ENCODE assay signal across 1 cellular context in the genomic region with DNA sequence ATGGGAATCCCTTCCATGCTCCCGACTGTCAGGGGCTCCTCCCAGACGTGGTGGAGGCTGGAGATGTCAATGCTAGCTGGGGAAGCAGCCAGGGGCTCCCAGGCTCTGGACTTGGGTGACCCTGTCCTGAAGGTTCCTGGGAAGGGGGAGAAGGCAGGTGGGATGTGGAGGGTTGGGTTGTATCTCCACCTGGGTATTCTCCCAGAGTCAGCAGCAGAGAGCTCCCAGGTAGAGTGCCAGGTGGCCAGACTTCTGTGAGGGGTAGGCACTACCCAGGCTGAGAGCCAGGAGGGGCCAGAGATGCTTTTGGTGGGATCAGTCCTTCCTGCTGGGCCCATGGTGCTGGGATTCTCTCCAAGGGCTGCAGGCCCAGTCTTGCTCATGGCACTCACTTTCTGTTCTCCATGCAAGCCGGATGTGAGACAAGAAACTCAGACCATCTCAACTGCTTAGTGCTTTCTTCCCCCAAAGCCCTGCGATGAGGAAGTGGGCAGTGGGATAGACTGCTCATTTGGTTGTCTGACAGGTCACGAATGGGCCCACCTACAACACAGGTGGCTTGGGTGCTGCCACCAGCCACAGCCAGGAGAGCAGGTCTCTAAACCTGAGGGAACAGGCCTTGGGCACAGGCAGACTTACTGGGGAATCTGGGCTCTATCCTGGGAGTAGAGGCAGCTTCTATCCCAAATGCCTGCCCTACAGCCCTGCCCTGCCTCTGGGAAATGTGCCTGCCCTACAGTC.
TF ChIP-seq lines count a peak whose summit lies in the region.

No MANE protein-coding gene starts in this region.

TF ChIP-seq in GM12878, 131 proteins besides CTCF, POLR2A, EP300 and RAD21 (continued from another document):
- TF ChIP-seq, protein P1, sequence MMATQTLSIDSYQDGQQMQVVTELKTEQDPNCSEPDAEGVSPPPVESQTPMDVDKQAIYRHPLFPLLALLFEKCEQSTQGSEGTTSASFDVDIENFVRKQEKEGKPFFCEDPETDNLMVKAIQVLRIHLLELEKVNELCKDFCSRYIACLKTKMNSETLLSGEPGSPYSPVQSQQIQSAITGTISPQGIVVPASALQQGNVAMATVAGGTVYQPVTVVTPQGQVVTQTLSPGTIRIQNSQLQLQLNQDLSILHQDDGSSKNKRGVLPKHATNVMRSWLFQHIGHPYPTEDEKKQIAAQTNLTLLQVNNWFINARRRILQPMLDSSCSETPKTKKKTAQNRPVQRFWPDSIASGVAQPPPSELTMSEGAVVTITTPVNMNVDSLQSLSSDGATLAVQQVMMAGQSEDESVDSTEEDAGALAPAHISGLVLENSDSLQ (IDR thresholded peaks at IDR 0.05), result peak; percentile 28; the same call in 1 of the 2 replicates
- TF ChIP-seq MTA2 (IDR thresholded peaks at IDR 0.05; ENCODE audit: low read depth), result peak; percentile 42; the same call in 1 of the 2 replicates
- TF ChIP-seq BCL11A (IDR thresholded peaks at IDR 0.05; ENCODE audit: low read depth, low read length), result peak; percentile 40; the same call in 1 of the 2 replicates
- no peak for TF ChIP-seq NFXL1 (IDR thresholded peaks at IDR 0.05; ENCODE audit: borderline replicate concordance)
- TF ChIP-seq IKZF2 (IDR thresholded peaks at IDR 0.05), result peak; percentile 71 to 78
- 0 out of 2 replicates have a peak, but pooled peaks have one; percentile 50 for TF ChIP-seq IRF4 (IDR thresholded peaks at IDR 0.05; ENCODE audit: low read depth, low read length)
- no peak for TF ChIP-seq MXI1 (IDR thresholded peaks at IDR 0.05; ENCODE audit: low read depth, low read length)
- peak; percentile 39 to 47; a peak in 1 of 4 replicates for TF ChIP-seq BHLHE40 (IDR thresholded peaks at IDR 0.05; ENCODE audit: borderline replicate concordance in 1 of 2, low read depth in 2 of 2, low read length in 1 of 2)
- peak; percentile 69 for TF ChIP-seq IKZF1 (conservative IDR thresholded peaks at IDR 0.05)
- peak; percentile 29; the same call in 1 of the 2 replicates for TF ChIP-seq TCF12 (IDR thresholded peaks at IDR 0.05; ENCODE audit: low read depth, low read length)
- TF ChIP-seq RUNX3 (IDR thresholded peaks at IDR 0.05; ENCODE audit: low read length), result peak; percentile 46
- TF ChIP-seq RB1 (IDR thresholded peaks at IDR 0.05; ENCODE audit: borderline replicate concordance), result no peak
- TF ChIP-seq, protein P2, sequence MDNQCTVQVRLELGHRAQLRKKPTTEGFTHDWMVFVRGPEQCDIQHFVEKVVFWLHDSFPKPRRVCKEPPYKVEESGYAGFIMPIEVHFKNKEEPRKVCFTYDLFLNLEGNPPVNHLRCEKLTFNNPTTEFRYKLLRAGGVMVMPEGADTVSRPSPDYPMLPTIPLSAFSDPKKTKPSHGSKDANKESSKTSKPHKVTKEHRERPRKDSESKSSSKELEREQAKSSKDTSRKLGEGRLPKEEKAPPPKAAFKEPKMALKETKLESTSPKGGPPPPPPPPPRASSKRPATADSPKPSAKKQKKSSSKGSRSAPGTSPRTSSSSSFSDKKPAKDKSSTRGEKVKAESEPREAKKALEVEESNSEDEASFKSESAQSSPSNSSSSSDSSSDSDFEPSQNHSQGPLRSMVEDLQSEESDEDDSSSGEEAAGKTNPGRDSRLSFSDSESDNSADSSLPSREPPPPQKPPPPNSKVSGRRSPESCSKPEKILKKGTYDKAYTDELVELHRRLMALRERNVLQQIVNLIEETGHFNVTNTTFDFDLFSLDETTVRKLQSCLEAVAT (IDR thresholded peaks at IDR 0.05), result no peak
- 0 out of 2 replicates have a peak, but pooled peaks have one; percentile 25 for TF ChIP-seq SMARCA5 (IDR thresholded peaks at IDR 0.05)
- no peak for TF ChIP-seq YBX1 (IDR thresholded peaks at IDR 0.05)
- TF ChIP-seq BACH1 (IDR thresholded peaks at IDR 0.05; ENCODE audit: borderline replicate concordance), result 0 out of 2 replicates have a peak, but pooled peaks have one; percentile 26
- TF ChIP-seq DPF2 (IDR thresholded peaks at IDR 0.05), result 0 out of 2 replicates have a peak, but pooled peaks have one; percentile 47
- TF ChIP-seq TCF3 (IDR thresholded peaks at IDR 0.05; ENCODE audit: borderline replicate concordance, insufficient read depth, low read depth, low read length), result peak; percentile 33; the same call in 1 of the 2 replicates
- peak; percentile 95 for TF ChIP-seq SPI1 (IDR thresholded peaks at IDR 0.05; ENCODE audit: borderline replicate concordance, insufficient read depth, low read depth, low read length)
